11 cellular contexts compared by ENCODE assay signal in genomic region chr17:42895185-42895555, GRCh38. TPM values are rescaled to one million over a fixed set of nuclear protein-coding genes. Genes with fewer than 3 reads are reported as not detected.
DNase-seq lines count a peak whose midpoint lies in the region; ATAC-seq and TF ChIP-seq lines count a peak whose summit lies in the region.
"Had no signal": no experiment of that assay in that cellular context is flagged by ENCODE, and none has a peak within 500 bp of the region (broad histone marks: within the 10 kb centered on the region; RNA-seq: fewer than 3 reads in every experiment).

No MANE protein-coding gene starts in this region.

- TF ChIP-seq CTCF in HFF-Myc (IDR thresholded peaks at IDR 0.05; ENCODE audit: low read depth, low read length, missing control alignments), result no peak
- TF ChIP-seq CTCF in body of pancreas (IDR thresholded peaks at IDR 0.05), result no peak
- TF ChIP-seq CTCF in thyroid gland (IDR thresholded peaks at IDR 0.05), result no peak
- TF ChIP-seq CTCF in vagina (IDR thresholded peaks at IDR 0.05), result no peak

- H3K9me3 ChIP-seq in body of pancreas (no peaks in the 10 kb centered on the region), thyroid gland (no peaks in the 10 kb centered on the region), vagina (no peaks in the 10 kb centered on the region)

- H3K36me3 ChIP-seq in body of pancreas (replicated peaks in 1 of 2; ENCODE audit: insufficient read depth in 1 of 2, low read depth in 2 of 2), result no peaks in the 10 kb centered on the region
- H3K36me3 ChIP-seq in thyroid gland, result no peaks in the 10 kb centered on the region
- H3K36me3 ChIP-seq in vagina, result no peaks in the 10 kb centered on the region

- H3K27ac ChIP-seq in body of pancreas, result peak overlapping the region; percentile 74 to 94 (median 86)
- H3K27ac ChIP-seq in thyroid gland, result peak overlapping the region in 2 of 3 donors; percentile 7 to 12
- no peak overlapping the region for H3K27ac ChIP-seq in vagina

- DNase-seq in HFF-Myc (ENCODE audit: extremely low read depth, low read depth) (peak; percentile 49), body of pancreas (peak; percentile 71 to 90 (median 86)), kidney tubule cell (ENCODE audit: low spot score) (peak; percentile 87), thyroid gland (peak in 1 of 2 donors; percentile 12), vagina (ENCODE audit: extremely low spot score in 2 of 2) (no peak), NCI-H345 treated with DMSO at 0.1 percent for 48 hours (lab: John Stamatoyannopoulos, UW; ENCODE audit: unreplicated experiment) (no peak), NCI-H2227 treated with DMSO at 0.1 percent for 48 hours (lab: John Stamatoyannopoulos, UW) (no peak)
- DNase-seq: activated CD8-positive, alpha-beta memory T cell treated with anti-CD3 and anti-CD28 coated beads, Interleukin-2, amount 10 ng/mL, durations not matched to agents 7 days and 5 days; glutamatergic neuron; stimulated activated CD4-positive, alpha-beta T cell treated with anti-CD3 and anti-CD28 coated beads, Interleukin-4, amount 100 ng/mL, for 4 hours had no signal

- H3K27me3 ChIP-seq in body of pancreas (no peaks in the 10 kb centered on the region), thyroid gland (no peaks in the 10 kb centered on the region), vagina (no peaks in the 10 kb centered on the region)

- peak in 1 of 3 donors; percentile 15 for TF ChIP-seq POLR2A in body of pancreas (IDR thresholded peaks at IDR 0.05)
- TF ChIP-seq POLR2A in thyroid gland (IDR thresholded peaks at IDR 0.05), result no peak
- no peak for TF ChIP-seq POLR2A in vagina (IDR thresholded peaks at IDR 0.05)

- peaks cover 50% of the 10 kb centered on the region for H3K4me1 ChIP-seq in body of pancreas
- H3K4me1 ChIP-seq in thyroid gland, result peaks cover 12 to 50% of the 10 kb centered on the region in 2 donors
- H3K4me1 ChIP-seq in vagina, result peaks cover 15% of the 10 kb centered on the region

- H3K4me3 ChIP-seq in HFF-Myc (replicated peaks; ENCODE audit: low read depth, low read length) (no peak overlapping the region), body of pancreas (no peak overlapping the region), thyroid gland (replicated peaks in 1 of 3) (no peak overlapping the region), vagina (no peak overlapping the region)

- 4 to 20% methylated on average over 2 of the region's 2 CpGs for WGBS in body of pancreas, 2 donors
- 40 to 71% methylated on average over 2 of the region's 2 CpGs for WGBS in thyroid gland, 2 donors

- intact Hi-C loops in body of pancreas (cut with DNase I), result no loop called here
- intact Hi-C loops in thyroid gland (cut with DNase I), result no loop called here
- intact Hi-C loops in vagina (cut with DNase I), result no loop called here

- ATAC-seq in body of pancreas, result peak; percentile 74
- ATAC-seq in GM19452 (IDR thresholded peaks at IDR 0.05; ENCODE audit: unreplicated experiment), result no peak
- ATAC-seq: activated CD8-positive, alpha-beta memory T cell treated with anti-CD3 and anti-CD28 coated beads, Interleukin-2, amount 10 ng/mL, durations not matched to agents 7 days and 5 days had no signal

RNA-seq across cellular contexts. Expression of gene G6PC1, which starts 5.4 kb away (rescaled TPM):
- total RNA-seq in body of pancreas, result 1 to 10 TPM in 1 of 2 donors, not detected in 1; 2.6 TPM
- total RNA-seq in thyroid gland, result not detected
- total RNA-seq in vagina, result not detected
- total RNA-seq: activated CD8-positive, alpha-beta memory T cell treated with anti-CD3 and anti-CD28 coated beads, Interleukin-2, amount 10 ng/mL, durations not matched to agents 7 days and 5 days had no signal

RNA-seq across cellular contexts. Expression of gene AOC3, which starts 44.2 kb away (rescaled TPM):
- 10 to 100 TPM in 1 of 2 donors, 1 to 10 TPM in 1; 6.5 to 55.7 TPM for total RNA-seq in body of pancreas
- total RNA-seq in thyroid gland, result 10 to 100 TPM in 1 of 4 donors, 1 to 10 TPM in 3; 4.2 to 11.6 (median 5.8) TPM
- total RNA-seq in vagina, result 31.7 TPM

RNA-seq across cellular contexts. Expression of gene AOC2, which starts 50.8 kb away (rescaled TPM):
- total RNA-seq in body of pancreas (1 to 10 TPM; 1.0 to 3.0 TPM), thyroid gland (1 to 10 TPM in 3 of 4 donors, under 1 TPM in 1; 0.93 to 1.7 (median 1.3) TPM), vagina (2.2 TPM)

Comparison
In these comparisons a context has a peak if more than half of its experiments do, and no peak if none do; other contexts are left out.
1. DNase-seq: peak in HFF-Myc (single experiment), body of pancreas (4 of 4) and kidney tubule cell (single experiment); none in vagina (0 of 2), NCI-H345 treated with DMSO at 0.1 percent for 48 hours (single experiment) and NCI-H2227 treated with DMSO at 0.1 percent for 48 hours (single experiment).